ENCODE assay signal across 23 cellular contexts in genomic region chr5:112234000-112234399, GRCh38.
DNase-seq lines count a peak whose midpoint lies in the region; ATAC-seq and TF ChIP-seq lines count a peak whose summit lies in the region.
"Had no signal": no experiment of that assay in that cellular context is flagged by ENCODE, and none has a peak within 500 bp of the region (broad histone marks: within the 10 kb centered on the region; RNA-seq: fewer than 3 reads in every experiment).

No MANE protein-coding gene starts in this region.

- no peaks in the 10 kb centered on the region for H3K9me2 ChIP-seq in GM23248 (ENCODE audit: insufficient read depth)

- in situ Hi-C loops in GM23248 (cut with MboI) = no loop called here

- CTCF ChIA-PET in WTC11 (lab: Charles Lee) = no interaction called here

- no peaks in the 10 kb centered on the region for H3F3A ChIP-seq in GM23248 (ENCODE audit: insufficient read depth)

- TF ChIP-seq CTCF in WTC11 (IDR thresholded peaks at IDR 0.05) (no peak), foreskin keratinocyte (conservative IDR thresholded peaks at IDR 0.05) (no peak)

- no peak overlapping the region for H3K27ac Mint-ChIP-seq in WTC11
- H3K27ac Mint-ChIP-seq: CD14-positive monocyte; CD4-positive, alpha-beta memory T cell; CD4-positive, CD25-positive, alpha-beta regulatory T cell; CD8-positive, alpha-beta memory T cell had no signal

- 63 to 64% methylated on average over 1 of the region's 1 CpG for WGBS in GM23248 (ENCODE audit: low coverage in 1 of 2, low lambda C conversion rate in 2 of 2, missing lambda C conversion rate in 2 of 2), 2 experiments

- POLR2A ChIA-PET in WTC11 (lab: Charles Lee) = no interaction called here

- H3K27me3 Mint-ChIP-seq in WTC11 (ENCODE audit: low read depth) = no peaks in the 10 kb centered on the region

- no peak overlapping the region for H3K4me2 ChIP-seq in GM23248 (ENCODE audit: unreplicated experiment)
- H3K4me2 ChIP-seq: BLaER1 had no signal

- H3K9me3 Mint-ChIP-seq in WTC11 = no peaks in the 10 kb centered on the region
- H3K9me3 Mint-ChIP-seq: CD14-positive monocyte; CD4-positive, CD25-positive, alpha-beta regulatory T cell; CD8-positive, alpha-beta memory T cell had no signal

- no peak overlapping the region for H3K9ac ChIP-seq in GM23248
- H3K9ac ChIP-seq: BLaER1 had no signal

- no peaks in the 10 kb centered on the region for H3K79me2 ChIP-seq in GM23248 (ENCODE audit: insufficient read depth)

- no peaks in the 10 kb centered on the region for H3K36me3 Mint-ChIP-seq in WTC11
- H3K36me3 Mint-ChIP-seq: CD14-positive monocyte; CD4-positive, alpha-beta memory T cell; CD4-positive, CD25-positive, alpha-beta regulatory T cell; CD8-positive, alpha-beta memory T cell had no signal

- H2AFZ ChIP-seq in GM23248 = no peak overlapping the region

- no peaks in the 10 kb centered on the region for H3K9me3 ChIP-seq in GM23248 (ENCODE audit: low read depth)
- H3K9me3 ChIP-seq: BE2C, BLaER1 had no signal

- DNase-seq in GM23248 (peak; percentile 3), WTC11 (ENCODE audit: low spot score) (no peak), foreskin keratinocyte (no peak), NCI-H524 treated with DMSO at 0.1 percent for 48 hours (lab: John Stamatoyannopoulos, UW) (no peak), globus pallidus (ENCODE audit: low spot score) (no peak), NCI-H1930 (lab: John Stamatoyannopoulos, UW) (no peak)
- DNase-seq: 8988T; ACHN; BE2C; C1 segment of cervical spinal cord; CD4-positive, alpha-beta memory T cell; CD4-positive, CD25-positive, alpha-beta regulatory T cell; CD8-positive, alpha-beta memory T cell; COR-L47; DMS 273 treated with DMSO at 0.1 percent for 48 hours; DMS153; DMS53; DND-41; EL; GDM1 had no signal

- no peak overlapping the region for H3K27ac ChIP-seq in GM23248
- no peak overlapping the region for H3K27ac ChIP-seq in foreskin keratinocyte
- H3K27ac ChIP-seq: BLaER1 had no signal

- H3K4me3 Mint-ChIP-seq in WTC11 = no peak overlapping the region
- H3K4me3 Mint-ChIP-seq: CD14-positive monocyte; CD4-positive, alpha-beta memory T cell; CD4-positive, CD25-positive, alpha-beta regulatory T cell; CD8-positive, alpha-beta memory T cell had no signal

- ATAC-seq in WTC11 (no peak), foreskin keratinocyte (peak; percentile 23)
- ATAC-seq: GM12878 had no signal

- peaks cover 24% of the 10 kb centered on the region for H3K4me1 Mint-ChIP-seq in WTC11
- H3K4me1 Mint-ChIP-seq: CD14-positive monocyte; CD4-positive, alpha-beta memory T cell; CD4-positive, CD25-positive, alpha-beta regulatory T cell; CD8-positive, alpha-beta memory T cell had no signal

- H4K20me1 ChIP-seq in GM23248 (ENCODE audit: insufficient read depth) = no peaks in the 10 kb centered on the region
- H4K20me1 ChIP-seq: BLaER1 had no signal

- no peaks in the 10 kb centered on the region for H3K36me3 ChIP-seq in GM23248 (ENCODE audit: low read depth)
- H3K36me3 ChIP-seq: BE2C, BLaER1 had no signal

- no peaks in the 10 kb centered on the region for H3K4me1 ChIP-seq in GM23248 (ENCODE audit: insufficient read depth)
- peaks cover 4% of the 10 kb centered on the region for H3K4me1 ChIP-seq in foreskin keratinocyte
- H3K4me1 ChIP-seq: BE2C, BLaER1 had no signal

- H3K4me3 ChIP-seq in GM23248 = no peak overlapping the region
- H3K4me3 ChIP-seq: BLaER1, GM12878 had no signal

- H3K27me3 ChIP-seq in GM23248 (replicated peaks; ENCODE audit: insufficient read depth) = no peaks in the 10 kb centered on the region
- no peaks in the 10 kb centered on the region for H3K27me3 ChIP-seq in foreskin keratinocyte
- H3K27me3 ChIP-seq: BLaER1 had no signal

TF ChIP-seq in WTC11, 78 proteins besides CTCF, POLR2A, EP300 and RAD21:
- TF ChIP-seq ELF4 (CRISPR knock-in tag; IDR thresholded peaks at IDR 0.05; ENCODE audit: low read depth) (no peak), HMGA2 (CRISPR knock-in tag; IDR thresholded peaks at IDR 0.05) (peak; percentile 98), MLX (CRISPR knock-in tag; IDR thresholded peaks at IDR 0.05) (no peak)
